ENCODE assay signal across 8 cellular contexts in the genomic region with DNA sequence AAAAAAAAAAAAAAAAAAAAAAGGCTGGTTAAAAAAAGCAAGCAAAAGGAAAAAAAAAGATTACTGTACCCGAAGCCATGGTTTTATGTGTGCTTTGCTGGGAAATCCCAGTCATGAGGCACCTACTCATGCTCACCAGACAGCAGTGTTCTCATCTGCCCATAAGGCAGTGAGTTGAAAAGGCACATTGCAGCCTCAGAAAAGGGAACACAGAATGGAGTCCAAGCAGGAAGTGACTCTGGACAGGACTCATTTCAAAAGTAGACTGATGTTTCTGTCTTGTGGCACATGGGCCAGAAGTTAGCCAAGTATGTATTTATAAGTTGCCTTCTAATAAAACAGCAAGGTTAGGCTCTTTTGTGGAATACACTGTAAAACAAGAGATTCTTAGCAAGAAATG.
DNase-seq lines count a peak whose midpoint lies in the region; ATAC-seq lines count a peak whose summit lies in the region.

No MANE protein-coding gene starts in this region.

- peaks cover 88% of the 10 kb centered on the region for H3K36me3 ChIP-seq in HAP-1 (replicated peaks)

- H3K4me3 ChIP-seq in HAP-1 = no peak overlapping the region

- in situ Hi-C loops in HAP-1 (cut with MboI; ENCODE audit: low sequenced_read_pairs) = loop anchor here (25.0 kb wide), 1 partner anchor 350 kb away; no protein-coding TSS in a partner anchor

- peak; percentile 63 for ATAC-seq in HG02943 (IDR thresholded peaks at IDR 0.05; ENCODE audit: low read depth, unreplicated experiment)

- H3K27me3 ChIP-seq in HAP-1 (ENCODE audit: low read depth) = no peaks in the 10 kb centered on the region

- peak; percentile 12 for DNase-seq in stimulated activated naive CD4-positive, alpha-beta T cell treated with Interleukin-2 at 50 U/mL for 16 hours (lab: John Stamatoyannopoulos, UW)
- DNase-seq in stimulated activated naive CD4-positive, alpha-beta T cell (lab: John Stamatoyannopoulos, UW) = no peak
- peak; percentile 11 for DNase-seq in SKM-1 treated with dmso at 0.1 percent for 144 hours (lab: John Stamatoyannopoulos, UW; ENCODE audit: unreplicated experiment)
- DNase-seq in iris pigment epithelial cell (ENCODE audit: low read depth) = peak; percentile 58
- no peak for DNase-seq in HAP-1 (ENCODE audit: low spot score in 2 of 2)
- DNase-seq in NCI-H524 (lab: John Stamatoyannopoulos, UW) = no peak
- DNase-seq in HuH-7 (ENCODE audit: low spot score) = no peak

- no peaks in the 10 kb centered on the region for H3K4me1 ChIP-seq in HAP-1

- H3K9me3 ChIP-seq in HAP-1 = no peaks in the 10 kb centered on the region

Comparison
In these comparisons a context has a peak if more than half of its experiments do, and no peak if none do; other contexts are left out.
1. DNase-seq: peak in stimulated activated naive CD4-positive, alpha-beta T cell treated with Interleukin-2 at 50 U/mL for 16 hours (single experiment), SKM-1 treated with dmso at 0.1 percent for 144 hours (single experiment) and iris pigment epithelial cell (single experiment); none in stimulated activated naive CD4-positive, alpha-beta T cell (0 of 6), HAP-1 (0 of 2), NCI-H524 (0 of 2) and HuH-7 (single experiment).